Comparison of ENCODE assay signal across 23 cellular contexts in the genomic region with DNA sequence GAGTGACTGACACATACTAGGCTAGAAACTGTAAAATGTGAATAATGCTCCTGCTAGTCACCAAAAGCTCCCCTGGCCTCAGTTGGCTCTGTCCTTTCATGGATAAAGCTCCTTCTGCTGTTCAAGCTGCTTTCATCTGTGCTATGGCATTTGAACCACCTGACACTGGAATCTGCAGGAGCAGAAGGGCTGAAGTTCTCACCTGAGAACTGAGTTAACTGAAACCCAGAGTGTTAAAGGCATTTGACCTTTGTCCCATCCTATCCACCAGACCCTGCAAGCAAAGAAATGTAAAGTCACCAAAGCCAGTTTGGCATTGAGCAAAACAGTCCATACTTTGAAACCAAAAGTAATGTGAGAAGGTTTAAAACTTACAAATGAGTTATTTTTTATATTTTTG.
DNase-seq lines count a peak whose midpoint lies in the region; ATAC-seq, FAIRE-seq and TF ChIP-seq lines count a peak whose summit lies in the region.
"Had no signal": no experiment of that assay in that cellular context is flagged by ENCODE, and none has a peak within 500 bp of the region (broad histone marks: within the 10 kb centered on the region; RNA-seq: fewer than 3 reads in every experiment).

No MANE protein-coding gene starts in this region.

- TF ChIP-seq CTCF in HepG2 (CRISPR knock-in tag; IDR thresholded peaks at IDR 0.05) (no peak), right lobe of liver (IDR thresholded peaks at IDR 0.05) (no peak), endodermal cell (conservative IDR thresholded peaks at IDR 0.05) (no peak)

- H3K36me3 ChIP-seq in HepG2 (replicated peaks in 1 of 2; ENCODE audit: control insufficient read depth in 1 of 2, insufficient read depth in 2 of 2, low read length in 2 of 2) (no peaks in the 10 kb centered on the region), right lobe of liver (no peaks in the 10 kb centered on the region), endodermal cell (ENCODE audit: control insufficient read depth, insufficient read depth, low read length) (no peaks in the 10 kb centered on the region), small intestine (ENCODE audit: control insufficient read depth in 2 of 2, insufficient read depth in 2 of 2, low read length in 2 of 2) (no peaks in the 10 kb centered on the region)
- H3K36me3 ChIP-seq: BLaER1 had no signal

- in situ Hi-C loops in HepG2 (cut with HindIII; ENCODE audit: extremely low pct_ligation_motif_present, low pct_unique_long_range_greater_than_20kb) = no loop called here

- no peaks in the 10 kb centered on the region for H3K4me1 ChIP-seq in HepG2 (ENCODE audit: insufficient read depth, low read length)
- H3K4me1 ChIP-seq in right lobe of liver = no peaks in the 10 kb centered on the region
- peaks cover 23% of the 10 kb centered on the region for H3K4me1 ChIP-seq in endodermal cell (ENCODE audit: control insufficient read depth, insufficient read depth, low read length)
- H3K4me1 ChIP-seq in small intestine (ENCODE audit: control insufficient read depth in 2 of 2, insufficient read depth in 1 of 2, low read depth in 1 of 2, low read length in 1 of 2) = no peaks in the 10 kb centered on the region
- H3K4me1 ChIP-seq: BLaER1 had no signal

- FAIRE-seq in HepG2 (lab: Jason Lieb, UNC) = no peak
- FAIRE-seq in small intestine (lab: Jason Lieb, UNC) = no peak
- FAIRE-seq: A204.1, D721Med, GM19239 had no signal

- no peak overlapping the region for H3K9ac ChIP-seq in HepG2 (ENCODE audit: insufficient read depth, low read depth, low read length)
- H3K9ac ChIP-seq in endodermal cell (ENCODE audit: extremely low read depth, low read length, poor library complexity, severe bottlenecking) = no peak overlapping the region
- H3K9ac ChIP-seq: BLaER1 had no signal

- H2AFZ ChIP-seq in HepG2 (ENCODE audit: low read length) = no peak overlapping the region

- H3K4me2 ChIP-seq in HepG2 (ENCODE audit: low read depth, low read length) = no peak overlapping the region
- H3K4me2 ChIP-seq: BLaER1 had no signal

- ATAC-seq in HepG2 (peak; percentile 48; the same call in 2 of the 3 replicates), right lobe of liver (no peak), HG03139 (IDR thresholded peaks at IDR 0.05; ENCODE audit: unreplicated experiment) (no peak)
- ATAC-seq: CD8-positive, alpha-beta T cell had no signal

- no peaks in the 10 kb centered on the region for H3K27me3 Mint-ChIP-seq in endodermal cell (ENCODE audit: insufficient read depth)
- H3K27me3 Mint-ChIP-seq: B cell; CD4-positive, CD25-positive, alpha-beta regulatory T cell had no signal

- intact Hi-C loops in HepG2 (cut with micrococcal nuclease; ENCODE audit: unreplicated experiment) = no loop called here
- intact Hi-C loops in right lobe of liver (cut with DNase I) = no loop called here

- H3K4me3 ChIP-seq in HepG2 (replicated peaks in 1 of 3; ENCODE audit: insufficient read depth in 1 of 3, low read depth in 2 of 3, low read length in 3 of 3) (no peak overlapping the region), right lobe of liver (no peak overlapping the region), endodermal cell (ENCODE audit: low read length) (no peak overlapping the region), small intestine (ENCODE audit: low read depth in 1 of 2, low read length in 2 of 2) (no peak overlapping the region)
- H3K4me3 ChIP-seq: BLaER1 had no signal

- no peaks in the 10 kb centered on the region for H4K20me1 ChIP-seq in HepG2 (ENCODE audit: insufficient read depth, low read length)
- H4K20me1 ChIP-seq: BLaER1 had no signal

- H3K9me3 ChIP-seq in HepG2 (ENCODE audit: low read length) (no peaks in the 10 kb centered on the region), right lobe of liver (no peaks in the 10 kb centered on the region), endodermal cell (ENCODE audit: control insufficient read depth, low read length) (no peaks in the 10 kb centered on the region), small intestine (ENCODE audit: control insufficient read depth, low read depth) (no peaks in the 10 kb centered on the region)
- H3K9me3 ChIP-seq: BLaER1 had no signal

- no peaks in the 10 kb centered on the region for H3K36me3 Mint-ChIP-seq in endodermal cell (ENCODE audit: low read depth)
- H3K36me3 Mint-ChIP-seq: CD4-positive, CD25-positive, alpha-beta regulatory T cell; CD8-positive, alpha-beta T cell had no signal

- no TSS peak for BruUV-seq in HepG2 (replicated peaks; lab: Mats Ljungman, UMichigan)

- CTCF ChIA-PET in HepG2 (lab: Yijun Ruan, JAX; ENCODE audit: low intra/inter-chr PET ratio, low total read pairs) = no interaction called here

- peaks cover 2% of the 10 kb centered on the region for H3K9me3 Mint-ChIP-seq in endodermal cell
- H3K9me3 Mint-ChIP-seq: CD8-positive, alpha-beta T cell had no signal

- H3K4me1 Mint-ChIP-seq in endodermal cell = peaks cover 45% of the 10 kb centered on the region
- H3K4me1 Mint-ChIP-seq: B cell; CD4-positive, CD25-positive, alpha-beta regulatory T cell had no signal

- H3K27ac ChIP-seq in HepG2 (ENCODE audit: extremely low read length, insufficient read depth, low read length) = no peak overlapping the region
- no peak overlapping the region for H3K27ac ChIP-seq in right lobe of liver
- H3K27ac ChIP-seq in endodermal cell (ENCODE audit: low read depth, low read length) = no peak overlapping the region
- H3K27ac ChIP-seq in small intestine (ENCODE audit: low read depth in 1 of 2, low read length in 1 of 2) = no peak overlapping the region
- H3K27ac ChIP-seq: 22Rv1, BLaER1, C4-2B had no signal

- H3K27me3 ChIP-seq in HepG2 (ENCODE audit: control insufficient read depth in 1 of 2, insufficient read depth in 2 of 2, low read length in 2 of 2) = no peaks in the 10 kb centered on the region
- H3K27me3 ChIP-seq in right lobe of liver = no peaks in the 10 kb centered on the region
- H3K27me3 ChIP-seq in endodermal cell (ENCODE audit: control insufficient read depth, insufficient read depth, low read length, poor library complexity, severe bottlenecking) = no peaks in the 10 kb centered on the region
- no peaks in the 10 kb centered on the region for H3K27me3 ChIP-seq in small intestine (ENCODE audit: control insufficient read depth in 2 of 2, insufficient read depth in 2 of 2, low read length in 2 of 2)
- H3K27me3 ChIP-seq: BLaER1 had no signal

- H3K27ac Mint-ChIP-seq in endodermal cell = peak overlapping the region; percentile 23
- H3K27ac Mint-ChIP-seq: B cell; CD4-positive, CD25-positive, alpha-beta regulatory T cell; CD8-positive, alpha-beta T cell had no signal

- no peaks in the 10 kb centered on the region for H3K79me2 ChIP-seq in HepG2 (ENCODE audit: insufficient read depth, low read length)

- no peak for TF ChIP-seq EP300 in HepG2 (IDR thresholded peaks at IDR 0.05; ENCODE audit: low read depth in 2 of 2, low read length in 2 of 2)
- TF ChIP-seq EP300 in HepG2 (CRISPR knock-in tag; IDR thresholded peaks at IDR 0.05; ENCODE audit: borderline replicate concordance) = no peak

- TF ChIP-seq POLR2A in HepG2 (IDR thresholded peaks at IDR 0.05; ENCODE audit: insufficient read depth in 1 of 2, low read depth in 2 of 2, low read length in 2 of 2) (no peak), right lobe of liver (IDR thresholded peaks at IDR 0.05) (no peak)

- POLR2A ChIA-PET in HepG2 (lab: Yijun Ruan, JAX) = no interaction called here

- no peak overlapping the region for H3K4me3 Mint-ChIP-seq in endodermal cell
- H3K4me3 Mint-ChIP-seq: B cell; CD4-positive, CD25-positive, alpha-beta regulatory T cell; CD8-positive, alpha-beta T cell had no signal

- DNase-seq in HepG2 (ENCODE audit: low spot score) (no peak), right lobe of liver (no peak), endodermal cell (no peak), left kidney (ENCODE audit: low read depth, low spot score) (peak; percentile 19), small intestine (peak; percentile 5), NCI-H82 (lab: John Stamatoyannopoulos, UW) (no peak), H4 (ENCODE audit: low spot score) (no peak)
- DNase-seq: CD4-positive, CD25-positive, alpha-beta regulatory T cell; CD8-positive, alpha-beta T cell; DMS 273 treated with DMSO at 0.1 percent for 48 hours; DMS53; DMS79 treated with DMSO at 0.1 percent for 48 hours; GOT3; H7; HCEC 1CT had no signal

- no peak for TF ChIP-seq RAD21 in HepG2 (CRISPR knock-in tag; IDR thresholded peaks at IDR 0.05)

TF ChIP-seq in HepG2, 621 proteins besides CTCF, POLR2A, EP300 and RAD21:
- TF ChIP-seq, protein P1, sequence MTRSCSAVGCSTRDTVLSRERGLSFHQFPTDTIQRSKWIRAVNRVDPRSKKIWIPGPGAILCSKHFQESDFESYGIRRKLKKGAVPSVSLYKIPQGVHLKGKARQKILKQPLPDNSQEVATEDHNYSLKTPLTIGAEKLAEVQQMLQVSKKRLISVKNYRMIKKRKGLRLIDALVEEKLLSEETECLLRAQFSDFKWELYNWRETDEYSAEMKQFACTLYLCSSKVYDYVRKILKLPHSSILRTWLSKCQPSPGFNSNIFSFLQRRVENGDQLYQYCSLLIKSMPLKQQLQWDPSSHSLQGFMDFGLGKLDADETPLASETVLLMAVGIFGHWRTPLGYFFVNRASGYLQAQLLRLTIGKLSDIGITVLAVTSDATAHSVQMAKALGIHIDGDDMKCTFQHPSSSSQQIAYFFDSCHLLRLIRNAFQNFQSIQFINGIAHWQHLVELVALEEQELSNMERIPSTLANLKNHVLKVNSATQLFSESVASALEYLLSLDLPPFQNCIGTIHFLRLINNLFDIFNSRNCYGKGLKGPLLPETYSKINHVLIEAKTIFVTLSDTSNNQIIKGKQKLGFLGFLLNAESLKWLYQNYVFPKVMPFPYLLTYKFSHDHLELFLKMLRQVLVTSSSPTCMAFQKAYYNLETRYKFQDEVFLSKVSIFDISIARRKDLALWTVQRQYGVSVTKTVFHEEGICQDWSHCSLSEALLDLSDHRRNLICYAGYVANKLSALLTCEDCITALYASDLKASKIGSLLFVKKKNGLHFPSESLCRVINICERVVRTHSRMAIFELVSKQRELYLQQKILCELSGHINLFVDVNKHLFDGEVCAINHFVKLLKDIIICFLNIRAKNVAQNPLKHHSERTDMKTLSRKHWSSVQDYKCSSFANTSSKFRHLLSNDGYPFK (CRISPR knock-in tag; IDR thresholded peaks at IDR 0.05; ENCODE audit: borderline replicate concordance) = no peak
- TF ChIP-seq HNF4A (CRISPR knock-in tag; IDR thresholded peaks at IDR 0.05) = peak; percentile 25; the same call in 1 of the 2 replicates

Comparison
In these comparisons a context has a peak if more than half of its experiments do, and no peak if none do; other contexts are left out.
1. DNase-seq: peak in left kidney (single experiment) and small intestine (single experiment); none in HepG2 (single experiment), right lobe of liver (0 of 3), endodermal cell (single experiment), NCI-H82 (single experiment) and H4 (single experiment).